ENCODE assay signal across 1 cellular context in genomic region chr14:69886843-69887242, GRCh38.
TF ChIP-seq lines count a peak whose summit lies in the region.

No MANE protein-coding gene starts in this region.

TF ChIP-seq in A549, 52 proteins besides CTCF, POLR2A, EP300 and RAD21:
- no peak for TF ChIP-seq REST (IDR thresholded peaks at IDR 0.05)
